9 cellular contexts compared by ENCODE assay signal in genomic region chr10:25895856-25896255, GRCh38. TPM values are rescaled to one million over a fixed set of nuclear protein-coding genes. Genes with fewer than 3 reads are reported as not detected.
"Had no signal": no experiment of that assay in that cellular context is flagged by ENCODE, and none has a peak within 500 bp of the region (broad histone marks: within the 10 kb centered on the region; RNA-seq: fewer than 3 reads in every experiment).

No MANE protein-coding gene starts in this region.

- H3K36me3 ChIP-seq: HAP-1 had no signal

- H3K4me1 ChIP-seq: HAP-1 had no signal

- H3K4me3 ChIP-seq: GM23248, HAP-1 had no signal

- H3K9me3 ChIP-seq: HAP-1 had no signal

- H3K27ac ChIP-seq: GM23248, HL-60 had no signal

- DNase-seq: GM23248, GOT3, H7, HFFc6 had no signal

- H2AFZ ChIP-seq: GM23248 had no signal

- H3K9ac ChIP-seq: GM23248 had no signal

RNA-seq across cellular contexts. Expression of gene MYO3A, which starts 38.2 kb away (rescaled TPM):
- total RNA-seq: GM23248, H4, HepG2, HT1080 had no signal
- polyA plus RNA-seq: GM23248, HepG2 had no signal
